8 cellular contexts compared by ENCODE assay signal in the genomic region with DNA sequence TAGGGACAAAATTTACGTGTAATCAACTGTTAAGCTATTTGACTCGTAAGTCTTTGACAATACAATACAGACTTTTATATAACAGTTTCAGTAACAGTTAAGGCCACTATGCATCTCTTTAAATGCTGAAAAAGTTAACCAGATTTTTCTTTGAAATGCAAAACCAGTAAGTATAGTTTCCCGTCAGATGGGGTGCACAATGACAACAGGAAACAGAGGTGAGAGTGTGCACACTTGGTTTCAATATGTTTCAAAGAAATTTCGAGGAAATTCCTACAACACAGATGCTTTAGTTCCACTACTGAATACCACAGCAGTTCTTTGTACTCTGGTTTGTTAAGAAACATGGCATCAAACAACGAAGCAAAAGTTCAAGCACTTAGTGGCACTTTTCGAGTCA. TPM values are rescaled to one million over a fixed set of nuclear protein-coding genes. Genes with fewer than 3 reads are reported as not detected.
DNase-seq lines count a peak whose midpoint lies in the region; ATAC-seq and TF ChIP-seq lines count a peak whose summit lies in the region.

No MANE protein-coding gene starts in this region.

- no peaks in the 10 kb centered on the region for H3K9me3 Mint-ChIP-seq in activated T-cell treated with anti-CD3 and anti-CD28 coated beads, Interleukin-2, amount 50 U/mL, for 72 hours
- H3K9me3 Mint-ChIP-seq in stimulated activated naive CD8-positive, alpha-beta T cell treated with anti-CD3 and anti-CD28 coated beads, Interleukin-15, Interleukin-2, amounts not matched to agents 100 ng/mL and 50 ng/mL, for 24 hours, result no peaks in the 10 kb centered on the region

- no peak overlapping the region for H2BK120ac ChIP-seq in mesenchymal stem cell (ENCODE audit: low read depth, low read length)

- H3K27ac Mint-ChIP-seq in activated T-cell treated with anti-CD3 and anti-CD28 coated beads, Interleukin-2, amount 50 U/mL, for 72 hours, result peak overlapping the region; percentile 99
- H3K27ac Mint-ChIP-seq in stimulated activated naive CD8-positive, alpha-beta T cell treated with anti-CD3 and anti-CD28 coated beads, Interleukin-15, Interleukin-2, amounts not matched to agents 100 ng/mL and 50 ng/mL, for 24 hours, result peak overlapping the region; percentile 98

- no peak overlapping the region for H3K18ac ChIP-seq in mesenchymal stem cell (ENCODE audit: low read depth in 1 of 2, low read length in 2 of 2)

- H2BK12ac ChIP-seq in mesenchymal stem cell (ENCODE audit: low read length in 2 of 2), result no peak overlapping the region

- H3K4ac ChIP-seq in mesenchymal stem cell (ENCODE audit: low read depth in 1 of 2, low read length in 2 of 2), result no peak overlapping the region

- H3K36me3 Mint-ChIP-seq in activated T-cell treated with anti-CD3 and anti-CD28 coated beads, Interleukin-2, amount 50 U/mL, for 72 hours (ENCODE audit: insufficient read depth in 2 of 2), result peaks cover 17 to 27% of the 10 kb centered on the region in 2 donors
- peaks cover 23% of the 10 kb centered on the region for H3K36me3 Mint-ChIP-seq in stimulated activated naive CD8-positive, alpha-beta T cell treated with anti-CD3 and anti-CD28 coated beads, Interleukin-15, Interleukin-2, amounts not matched to agents 100 ng/mL and 50 ng/mL, for 24 hours (ENCODE audit: low read depth)

- H3K27me3 Mint-ChIP-seq in activated T-cell treated with anti-CD3 and anti-CD28 coated beads, Interleukin-2, amount 50 U/mL, for 72 hours (ENCODE audit: low read depth), result no peaks in the 10 kb centered on the region
- H3K27me3 Mint-ChIP-seq in stimulated activated naive CD8-positive, alpha-beta T cell treated with anti-CD3 and anti-CD28 coated beads, Interleukin-15, Interleukin-2, amounts not matched to agents 100 ng/mL and 50 ng/mL, for 24 hours, result no peaks in the 10 kb centered on the region

- no peak overlapping the region for H3K14ac ChIP-seq in mesenchymal stem cell (ENCODE audit: low read length in 2 of 2)

- no peak overlapping the region for H3K27ac ChIP-seq in mesenchymal stem cell (ENCODE audit: low read length, poor library complexity, severe bottlenecking)
- H3K27ac ChIP-seq in adrenal gland, result no peak overlapping the region

- H4K91ac ChIP-seq in mesenchymal stem cell (ENCODE audit: low read length), result no peak overlapping the region

- H3K27me3 ChIP-seq in mesenchymal stem cell (ENCODE audit: control insufficient read depth in 1 of 2, insufficient read depth in 1 of 2, low read length in 2 of 2) (peaks cover 0 to 12% of the 10 kb centered on the region in 2 experiments), adrenal gland (no peaks in the 10 kb centered on the region)

- TF ChIP-seq POLR2A in adrenal gland (IDR thresholded peaks at IDR 0.05), result no peak

- H3K4me3 Mint-ChIP-seq in activated T-cell treated with anti-CD3 and anti-CD28 coated beads, Interleukin-2, amount 50 U/mL, for 72 hours, result peak overlapping the region; percentile 60 to 83
- peak overlapping the region; percentile 76 for H3K4me3 Mint-ChIP-seq in stimulated activated naive CD8-positive, alpha-beta T cell treated with anti-CD3 and anti-CD28 coated beads, Interleukin-15, Interleukin-2, amounts not matched to agents 100 ng/mL and 50 ng/mL, for 24 hours

- peak; percentile 55 for ATAC-seq in HG03135 (IDR thresholded peaks at IDR 0.05; ENCODE audit: unreplicated experiment)
- peak; percentile 86 to 90 for ATAC-seq in activated T-cell treated with anti-CD3 and anti-CD28 coated beads, Interleukin-2, amount 50 U/mL, for 72 hours (replicated peaks in 1 of 2)

- H2BK5ac ChIP-seq in mesenchymal stem cell (ENCODE audit: low read depth, low read length, poor library complexity, severe bottlenecking), result no peak overlapping the region

- H3K4me3 ChIP-seq in mesenchymal stem cell (ENCODE audit: insufficient read depth in 1 of 2, low read depth in 1 of 2, low read length in 2 of 2), result no peak overlapping the region
- no peak overlapping the region for H3K4me3 ChIP-seq in adrenal gland

- TF ChIP-seq CTCF in adrenal gland (IDR thresholded peaks at IDR 0.05), result no peak

- 73% methylated on average over 5 of the region's 6 CpGs for WGBS in mesenchymal stem cell
- WGBS in adrenal gland, 4 donors, result 54 to 67% (median 61%) methylated on average over 6 of the region's 6 CpGs

- DNase-seq in activated naive CD4-positive, alpha-beta T cell treated with Interleukin-2 at 50 U/mL for 16 hours, result peak; percentile 43
- no peak for DNase-seq in activated naive CD4-positive, alpha-beta T cell (lab: John Stamatoyannopoulos, UW)
- peak; percentile 54 to 61 for DNase-seq in activated T-cell treated with anti-CD3 and anti-CD28 coated beads, Interleukin-2, amount 50 U/mL, for 72 hours
- no peak for DNase-seq in activated CD8-positive, alpha-beta memory T cell treated with anti-CD3 and anti-CD28 coated beads, Interleukin-2, amount 50 U/mL, for 4 hours
- no peak for DNase-seq in mesenchymal stem cell
- DNase-seq in adrenal gland, result no peak

- H3K9me3 ChIP-seq in mesenchymal stem cell (ENCODE audit: control insufficient read depth, low read length) (no peaks in the 10 kb centered on the region), adrenal gland (replicated peaks in 1 of 3) (no peaks in the 10 kb centered on the region)

- H2BK15ac ChIP-seq in mesenchymal stem cell (ENCODE audit: low read depth, poor library complexity, severe bottlenecking), result no peak overlapping the region

- no peak overlapping the region for H3K4me2 ChIP-seq in mesenchymal stem cell (ENCODE audit: low read length, poor library complexity, severe bottlenecking)

- no peak overlapping the region for H2AFZ ChIP-seq in mesenchymal stem cell (ENCODE audit: low read depth, low read length)

- H3K9ac ChIP-seq in mesenchymal stem cell (ENCODE audit: low read length), result no peak overlapping the region

- H3K36me3 ChIP-seq in mesenchymal stem cell (ENCODE audit: control insufficient read depth in 1 of 2, insufficient read depth in 2 of 2, low read depth in 1 of 2, low read length in 2 of 2) (no peaks in the 10 kb centered on the region), adrenal gland (replicated peaks in 1 of 2) (no peaks in the 10 kb centered on the region)

- H3K4me1 ChIP-seq in mesenchymal stem cell (ENCODE audit: control insufficient read depth, insufficient read depth, low read depth, low read length) (no peaks in the 10 kb centered on the region), adrenal gland (replicated peaks in 1 of 2) (no peaks in the 10 kb centered on the region)

- no peak overlapping the region for H3K23ac ChIP-seq in mesenchymal stem cell (ENCODE audit: low read length in 2 of 2)

- peaks cover 91% of the 10 kb centered on the region for H3K4me1 Mint-ChIP-seq in activated T-cell treated with anti-CD3 and anti-CD28 coated beads, Interleukin-2, amount 50 U/mL, for 72 hours (ENCODE audit: low read depth)
- peaks cover 91% of the 10 kb centered on the region for H3K4me1 Mint-ChIP-seq in stimulated activated naive CD8-positive, alpha-beta T cell treated with anti-CD3 and anti-CD28 coated beads, Interleukin-15, Interleukin-2, amounts not matched to agents 100 ng/mL and 50 ng/mL, for 24 hours (ENCODE audit: low read depth)

- intact Hi-C loops in adrenal gland (cut with DNase I), result no loop called here

- no peak overlapping the region for H2AK5ac ChIP-seq in mesenchymal stem cell (ENCODE audit: low read length, severe bottlenecking)

- peaks cover 3% of the 10 kb centered on the region for H3K79me1 ChIP-seq in mesenchymal stem cell (replicated peaks; ENCODE audit: low read length, poor library complexity, severe bottlenecking)

- H4K8ac ChIP-seq in mesenchymal stem cell (ENCODE audit: low read length), result no peak overlapping the region

RNA-seq across cellular contexts. Expression of gene RNF157, which starts 48.4 kb away (rescaled TPM):
- total RNA-seq in activated T-cell treated with anti-CD3 and anti-CD28 coated beads, Interleukin-2, amount 50 U/mL, for 72 hours, result 100 to 1,000 TPM in 1 of 2 donors, 10 to 100 TPM in 1; 91.9 to 100 TPM
- 5.8 TPM for polyA plus RNA-seq in mesenchymal stem cell (2013, experiment 1 of 2)
- polyA plus RNA-seq in mesenchymal stem cell (2013, experiment 2 of 2), result 5.5 TPM
- total RNA-seq in adrenal gland, result 1 to 10 TPM; 2.6 to 6.1 (median 4.7) TPM
- polyA plus RNA-seq in adrenal gland, result 1 to 10 TPM; 3.0 to 4.7 (median 4.1) TPM

RNA-seq across cellular contexts. Expression of gene FOXJ1, which starts 50.8 kb away (rescaled TPM):
- total RNA-seq in activated T-cell treated with anti-CD3 and anti-CD28 coated beads, Interleukin-2, amount 50 U/mL, for 72 hours, result 1 to 10 TPM; 1.4 to 1.5 TPM
- polyA plus RNA-seq in mesenchymal stem cell (2013, experiment 1 of 2), result not detected
- not detected for polyA plus RNA-seq in mesenchymal stem cell (2013, experiment 2 of 2)
- under 1 TPM in 1 of 8 donors, not detected in 7; 0.18 TPM for total RNA-seq in adrenal gland
- under 1 TPM in 1 of 3 donors, not detected in 2; 0.07 TPM for polyA plus RNA-seq in adrenal gland

Comparison
In these comparisons a context has a peak if more than half of its experiments do, and no peak if none do; other contexts are left out.
1. DNase-seq: peak in activated naive CD4-positive, alpha-beta T cell treated with Interleukin-2 at 50 U/mL for 16 hours (single experiment) and activated T-cell treated with anti-CD3 and anti-CD28 coated beads, Interleukin-2, amount 50 U/mL, for 72 hours (2 of 2); none in activated naive CD4-positive, alpha-beta T cell (0 of 4), activated CD8-positive, alpha-beta memory T cell treated with anti-CD3 and anti-CD28 coated beads, Interleukin-2, amount 50 U/mL, for 4 hours (single experiment), mesenchymal stem cell (single experiment) and adrenal gland (0 of 7).
2. RNA of gene RNF157, which starts 48.4 kb away (total RNA-seq): 91.9 to 100 TPM in activated T-cell treated with anti-CD3 and anti-CD28 coated beads, Interleukin-2, amount 50 U/mL, for 72 hours; 2.6 to 6.1 TPM in adrenal gland; every median in the first group is over 10 times any median in the second.